Comparison of ENCODE assay signal across 8 cellular contexts in the genomic region with DNA sequence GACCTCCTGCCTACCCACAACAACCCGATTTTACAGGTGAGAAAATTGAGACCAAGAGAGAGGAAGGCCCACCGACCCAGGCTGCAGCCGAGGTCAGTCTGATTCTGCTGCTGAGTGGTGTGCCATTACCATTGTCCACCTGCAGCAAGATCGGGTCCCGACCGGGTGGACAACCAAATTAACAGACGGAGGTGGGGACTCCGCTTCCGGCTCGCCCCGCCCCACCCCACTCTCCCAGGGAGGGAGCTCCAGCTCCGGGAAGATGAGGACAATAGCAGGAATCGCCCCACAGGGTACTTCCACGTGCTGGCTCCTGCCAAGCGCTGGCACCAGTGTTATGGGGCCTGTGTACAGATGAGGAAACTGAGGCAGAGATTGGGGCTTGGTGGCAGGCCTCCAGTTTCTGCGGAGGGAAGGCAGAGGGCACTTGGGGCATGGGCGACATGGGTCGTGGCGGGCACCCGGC. TPM values are rescaled to one million over a fixed set of nuclear protein-coding genes. Genes with fewer than 3 reads are reported as not detected.
DNase-seq lines count a peak whose midpoint lies in the region; ATAC-seq and TF ChIP-seq lines count a peak whose summit lies in the region.

No MANE protein-coding gene starts in this region.

- peaks cover 12% of the 10 kb centered on the region for H3K4me1 Mint-ChIP-seq in activated naive CD4-positive, alpha-beta T cell treated with anti-CD3 and anti-CD28 coated beads, Interleukin-2, amount 10 ng/mL, durations not matched to agents 7 days and 5 days
- H3K4me1 Mint-ChIP-seq in dendritic cell treated with granulocyte-macrophage colony-stimulating factor and Interleukin-4, amounts not matched to agents 40 ng/mL and 50 ng/mL, for 4 days (ENCODE audit: low read depth): peaks cover 16% of the 10 kb centered on the region
- peaks cover 25% of the 10 kb centered on the region for H3K4me1 Mint-ChIP-seq in mesothelial cell of epicardium

- TF ChIP-seq POLR2A in uterus (IDR thresholded peaks at IDR 0.05): no peak

- H3K27ac Mint-ChIP-seq in activated naive CD4-positive, alpha-beta T cell treated with anti-CD3 and anti-CD28 coated beads, Interleukin-2, amount 10 ng/mL, durations not matched to agents 7 days and 5 days: no peak overlapping the region
- H3K27ac Mint-ChIP-seq in dendritic cell treated with granulocyte-macrophage colony-stimulating factor and Interleukin-4, amounts not matched to agents 40 ng/mL and 50 ng/mL, for 4 days: no peak overlapping the region
- peak overlapping the region; percentile 61 for H3K27ac Mint-ChIP-seq in mesothelial cell of epicardium

- peak overlapping the region; percentile 37 to 44 for H3K4me3 ChIP-seq in uterus

- CTCF ChIA-PET in activated naive CD4-positive, alpha-beta T cell treated with anti-CD3 and anti-CD28 coated beads, Interleukin-2, amount 10 ng/mL, durations not matched to agents 7 days and 5 days (lab: Charles Lee): no interaction called here

- H3K4me1 ChIP-seq in uterus: peaks cover 0 to 4% of the 10 kb centered on the region in 2 donors

- no peak for DNase-seq in activated naive CD4-positive, alpha-beta T cell treated with anti-CD3 and anti-CD28 coated beads, Interleukin-2, amount 10 ng/mL, durations not matched to agents 7 days and 5 days
- no peak for DNase-seq in activated naive CD4-positive, alpha-beta T cell (lab: John Stamatoyannopoulos, UW)
- DNase-seq in mesothelial cell of epicardium (ENCODE audit: low spot score in 2 of 2, unreplicated experiment in 2 of 2) (no peak), uterus (peak in 1 of 2 donors; percentile 33), activated gamma-delta T cell (lab: John Stamatoyannopoulos, UW) (no peak), NCI-H1048 (lab: John Stamatoyannopoulos, UW) (no peak)

- no peaks in the 10 kb centered on the region for H3K9me3 Mint-ChIP-seq in activated naive CD4-positive, alpha-beta T cell treated with anti-CD3 and anti-CD28 coated beads, Interleukin-2, amount 10 ng/mL, durations not matched to agents 7 days and 5 days
- no peaks in the 10 kb centered on the region for H3K9me3 Mint-ChIP-seq in dendritic cell treated with granulocyte-macrophage colony-stimulating factor and Interleukin-4, amounts not matched to agents 40 ng/mL and 50 ng/mL, for 4 days
- no peaks in the 10 kb centered on the region for H3K9me3 Mint-ChIP-seq in mesothelial cell of epicardium

- peaks cover 79% of the 10 kb centered on the region for H3K27me3 Mint-ChIP-seq in activated naive CD4-positive, alpha-beta T cell treated with anti-CD3 and anti-CD28 coated beads, Interleukin-2, amount 10 ng/mL, durations not matched to agents 7 days and 5 days
- peaks cover 94% of the 10 kb centered on the region for H3K27me3 Mint-ChIP-seq in dendritic cell treated with granulocyte-macrophage colony-stimulating factor and Interleukin-4, amounts not matched to agents 40 ng/mL and 50 ng/mL, for 4 days
- peaks cover 6% of the 10 kb centered on the region for H3K27me3 Mint-ChIP-seq in mesothelial cell of epicardium (ENCODE audit: low read depth)

- intact Hi-C loops in dendritic cell treated with granulocyte-macrophage colony-stimulating factor and Interleukin-4, amounts not matched to agents 40 ng/mL and 50 ng/mL, for 4 days (cut with micrococcal nuclease): no loop called here
- intact Hi-C loops in uterus (cut with DNase I; ENCODE audit: low total_unique reads): no loop called here

- H3K9me3 ChIP-seq in uterus: no peaks in the 10 kb centered on the region

- TF ChIP-seq CTCF in mesothelial cell of epicardium (IDR thresholded peaks at IDR 0.05; ENCODE audit: unreplicated experiment): no peak
- no peak for TF ChIP-seq CTCF in uterus (IDR thresholded peaks at IDR 0.05)

- no peaks in the 10 kb centered on the region for H3K36me3 ChIP-seq in uterus

- no peak for ATAC-seq in HG03521 (IDR thresholded peaks at IDR 0.05; ENCODE audit: unreplicated experiment)

- peak overlapping the region in 1 of 2 donors; percentile 13 for H3K27ac ChIP-seq in uterus

- no peaks in the 10 kb centered on the region for H3K36me3 Mint-ChIP-seq in activated naive CD4-positive, alpha-beta T cell treated with anti-CD3 and anti-CD28 coated beads, Interleukin-2, amount 10 ng/mL, durations not matched to agents 7 days and 5 days
- H3K36me3 Mint-ChIP-seq in dendritic cell treated with granulocyte-macrophage colony-stimulating factor and Interleukin-4, amounts not matched to agents 40 ng/mL and 50 ng/mL, for 4 days (ENCODE audit: low read depth): no peaks in the 10 kb centered on the region
- H3K36me3 Mint-ChIP-seq in mesothelial cell of epicardium: no peaks in the 10 kb centered on the region

- no peaks in the 10 kb centered on the region for H3K27me3 ChIP-seq in uterus

- peak overlapping the region; percentile 63 for H3K4me3 Mint-ChIP-seq in activated naive CD4-positive, alpha-beta T cell treated with anti-CD3 and anti-CD28 coated beads, Interleukin-2, amount 10 ng/mL, durations not matched to agents 7 days and 5 days
- H3K4me3 Mint-ChIP-seq in dendritic cell treated with granulocyte-macrophage colony-stimulating factor and Interleukin-4, amounts not matched to agents 40 ng/mL and 50 ng/mL, for 4 days: peak overlapping the region; percentile 72
- peak overlapping the region; percentile 70 for H3K4me3 Mint-ChIP-seq in mesothelial cell of epicardium

RNA-seq across cellular contexts. Expression of a gene that starts 0.4 kb away (rescaled TPM):
- 14.5 to 15.6 TPM (median 14.6 TPM) in 3 replicates for total RNA-seq in mesothelial cell of epicardium
- 10 to 100 TPM in 1 of 4 donors, 1 to 10 TPM in 1, under 1 TPM in 1, not detected in 1; 0.77 to 43.1 (median 4.7) TPM for total RNA-seq in uterus

RNA-seq across cellular contexts. Expression of a gene that starts 12.5 kb away (rescaled TPM):
- 2.5 to 2.8 TPM (median 2.6 TPM) in 3 replicates for total RNA-seq in mesothelial cell of epicardium
- total RNA-seq in uterus: 1 to 10 TPM in 1 of 4 donors, under 1 TPM in 1, not detected in 2; 0.21 to 1.1 TPM

RNA-seq across cellular contexts. Expression of a gene that starts 38.6 kb away (rescaled TPM):
- 694 to 717 TPM (median 708 TPM) in 3 replicates for total RNA-seq in mesothelial cell of epicardium
- total RNA-seq in uterus: 100 to 1,000 TPM; 441 to 971 (median 665) TPM
